In genomic region chr5:35442916-35443639, GRCh38 we compare ENCODE assay signal across 22 cellular contexts.
"Had no signal": no experiment of that assay in that cellular context is flagged by ENCODE, and none has a peak within 500 bp of the region (broad histone marks: within the 10 kb centered on the region; RNA-seq: fewer than 3 reads in every experiment).

No MANE protein-coding gene starts in this region.

- H3K9me3 Mint-ChIP-seq: activated CD4-positive, alpha-beta T cell treated with anti-CD3 and anti-CD28 coated beads, Interleukin-2, amount 10 ng/mL, durations not matched to agents 24 days and 14 days; activated naive CD8-positive, alpha-beta T cell treated with anti-CD3 and anti-CD28 coated beads, Interleukin-2, amount 10 ng/mL, durations not matched to agents 7 days and 5 days; activated T-helper 2 cell treated with anti-CD3 and anti-CD28 coated beads, Interferon-gamma antibody, Interleukin-2, Interleukin-4, amounts not matched to agents 10 μg/mL and 5 μg/mL and 100 μg/mL, durations not matched to agents 14 hours and 24 hours and 36 hours; stimulated activated naive B cell treated with anti-CD40 and anti-IgM and Interleukin-4, amounts not matched to agents 10 μg/mL and 1 μg/mL and 100 μg/mL, for 72 hours had no signal

- H3K27me3 ChIP-seq: pancreas, upper lobe of left lung had no signal

- H3K4me3 Mint-ChIP-seq: activated CD4-positive, alpha-beta T cell treated with anti-CD3 and anti-CD28 coated beads, Interleukin-2, amount 10 ng/mL, durations not matched to agents 24 days and 14 days; activated CD8-positive, alpha-beta T cell treated with anti-CD3 and anti-CD28 coated beads for 36 hours; activated naive CD8-positive, alpha-beta T cell treated with anti-CD3 and anti-CD28 coated beads, Interleukin-2, amount 10 ng/mL, durations not matched to agents 7 days and 5 days; activated T-cell treated with anti-CD3 and anti-CD28 coated beads, Interleukin-2, amount 50 U/mL, for 24 hours; naive B cell; stimulated activated naive B cell treated with anti-CD40 and anti-IgM and Interleukin-4, amounts not matched to agents 10 μg/mL and 1 μg/mL and 100 μg/mL, for 72 hours had no signal

- H3K4me1 Mint-ChIP-seq: activated CD4-positive, alpha-beta T cell treated with anti-CD3 and anti-CD28 coated beads, Interleukin-2, amount 10 ng/mL, durations not matched to agents 24 days and 14 days; naive B cell; stimulated activated naive B cell treated with anti-CD40 and anti-IgM and Interleukin-4, amounts not matched to agents 10 μg/mL and 1 μg/mL and 100 μg/mL, for 72 hours had no signal

- H3K4me3 ChIP-seq: pancreas, thoracic aorta, upper lobe of left lung had no signal

- ATAC-seq: activated CD8-positive, alpha-beta T cell treated with anti-CD3 and anti-CD28 coated beads for 36 hours; foreskin keratinocyte; left lobe of liver; pancreas; sciatic nerve; stimulated activated naive B cell treated with anti-CD40 and anti-IgM and Interleukin-4, amounts not matched to agents 10 μg/mL and 1 μg/mL and 100 μg/mL, for 72 hours had no signal

- H3K27ac ChIP-seq: foreskin keratinocyte, pancreas, thoracic aorta, upper lobe of left lung had no signal

- H3K4me1 ChIP-seq: foreskin keratinocyte, upper lobe of left lung had no signal

- H3K36me3 ChIP-seq: pancreas, thoracic aorta, upper lobe of left lung had no signal

- DNase-seq: activated CD4-positive, alpha-beta T cell treated with anti-CD3 and anti-CD28 coated beads, Interleukin-2, amount 10 ng/mL, durations not matched to agents 24 days and 14 days; activated CD8-positive, alpha-beta T cell treated with anti-CD3 and anti-CD28 coated beads for 36 hours; activated naive CD4-positive, alpha-beta T cell treated with Interleukin-2 at 50 U/mL for 16 hours; activated naive CD8-positive, alpha-beta T cell treated with anti-CD3 and anti-CD28 coated beads, Interleukin-2, amount 10 ng/mL, durations not matched to agents 7 days and 5 days; activated T-cell treated with anti-CD3 and anti-CD28 coated beads, Interleukin-2, amount 50 U/mL, for 24 hours; aorta; cerebellar nuclear complex; dermis blood vessel endothelial cell; effector memory CD4-positive, alpha-beta T cell; foreskin keratinocyte; glutamatergic neuron; hippocampal formation; naive B cell; pancreas; stimulated activated naive B cell treated with anti-CD40 and anti-IgM and Interleukin-4, amounts not matched to agents 10 μg/mL and 1 μg/mL and 100 μg/mL, for 72 hours; T-helper 1 cell; T-helper 9 cell; upper lobe of left lung had no signal

- H3K36me3 Mint-ChIP-seq: activated naive CD8-positive, alpha-beta T cell treated with anti-CD3 and anti-CD28 coated beads, Interleukin-2, amount 10 ng/mL, durations not matched to agents 7 days and 5 days; naive B cell; stimulated activated naive B cell treated with anti-CD40 and anti-IgM and Interleukin-4, amounts not matched to agents 10 μg/mL and 1 μg/mL and 100 μg/mL, for 72 hours had no signal

- H3K27ac Mint-ChIP-seq: activated CD4-positive, alpha-beta T cell treated with anti-CD3 and anti-CD28 coated beads, Interleukin-2, amount 10 ng/mL, durations not matched to agents 24 days and 14 days; activated CD8-positive, alpha-beta T cell treated with anti-CD3 and anti-CD28 coated beads for 36 hours; activated naive CD8-positive, alpha-beta T cell treated with anti-CD3 and anti-CD28 coated beads, Interleukin-2, amount 10 ng/mL, durations not matched to agents 7 days and 5 days; activated T-cell treated with anti-CD3 and anti-CD28 coated beads, Interleukin-2, amount 50 U/mL, for 24 hours; activated T-helper 2 cell treated with anti-CD3 and anti-CD28 coated beads, Interferon-gamma antibody, Interleukin-2, Interleukin-4, amounts not matched to agents 10 μg/mL and 5 μg/mL and 100 μg/mL, durations not matched to agents 14 hours and 24 hours and 36 hours; naive B cell; stimulated activated naive B cell treated with anti-CD40 and anti-IgM and Interleukin-4, amounts not matched to agents 10 μg/mL and 1 μg/mL and 100 μg/mL, for 72 hours had no signal

- H3K9me3 ChIP-seq: pancreas, thoracic aorta, upper lobe of left lung had no signal
